ENCODE assay signal across 27 cellular contexts in the genomic region with DNA sequence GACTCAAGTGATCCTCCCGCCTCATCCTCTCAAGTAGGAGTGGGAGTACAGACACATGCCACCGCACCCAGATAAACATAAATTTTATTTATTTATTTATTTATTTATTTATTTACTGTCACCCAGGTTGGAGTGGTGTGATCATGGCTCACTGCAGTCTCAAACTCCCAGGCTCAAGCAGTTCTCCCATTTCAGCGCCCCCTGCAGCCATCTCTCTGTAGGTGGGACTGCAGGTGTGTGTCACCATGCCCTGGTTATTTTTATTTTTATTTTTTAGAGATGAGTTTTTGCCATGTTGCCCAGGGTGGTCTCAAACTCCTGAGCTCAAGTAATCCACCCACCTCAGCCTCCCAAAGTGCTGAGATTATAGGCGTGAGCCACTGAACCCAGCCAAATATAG.
"Had no signal": no experiment of that assay in that cellular context is flagged by ENCODE, and none has a peak within 500 bp of the region (broad histone marks: within the 10 kb centered on the region; RNA-seq: fewer than 3 reads in every experiment).

No MANE protein-coding gene starts in this region.

- H3K27me3 Mint-ChIP-seq: activated CD4-positive, alpha-beta T cell treated with anti-CD3 and anti-CD28 coated beads, Interleukin-2, amount 10 ng/mL, durations not matched to agents 24 days and 14 days; activated CD8-positive, alpha-beta memory T cell treated with anti-CD3 and anti-CD28 coated beads, Interleukin-2, amount 10 ng/mL, durations not matched to agents 7 days and 5 days; activated naive CD8-positive, alpha-beta T cell treated with anti-CD3 and anti-CD28 coated beads, Interleukin-2, amount 50 U/mL, for 24 hours; activated T-cell treated with anti-CD3 and anti-CD28 coated beads, Interleukin-2, amount 50 U/mL, for 24 hours; brain; central memory CD8-positive, alpha-beta T cell; T-helper 17 cell had no signal

- H3K9me3 Mint-ChIP-seq: central memory CD8-positive, alpha-beta T cell had no signal

- ATAC-seq: activated CD8-positive, alpha-beta memory T cell treated with anti-CD3 and anti-CD28 coated beads, Interleukin-2, amount 10 ng/mL, durations not matched to agents 7 days and 5 days; activated naive CD4-positive, alpha-beta T cell treated with anti-CD3 and anti-CD28 coated beads, Interleukin-2, amount 50 U/mL, for 72 hours; activated naive CD8-positive, alpha-beta T cell treated with anti-CD3 and anti-CD28 coated beads, Interleukin-2, amount 50 U/mL, for 24 hours; PC-3; T-helper 17 cell had no signal

- H3K27ac Mint-ChIP-seq: activated B cell treated with CpG ODN at 0.5 μM for 24 hours; activated CD4-positive, alpha-beta T cell treated with anti-CD3 and anti-CD28 coated beads, Interleukin-2, amount 10 ng/mL, durations not matched to agents 24 days and 14 days; activated CD8-positive, alpha-beta memory T cell treated with anti-CD3 and anti-CD28 coated beads, Interleukin-2, amount 10 ng/mL, durations not matched to agents 7 days and 5 days; activated naive CD4-positive, alpha-beta T cell treated with anti-CD3 and anti-CD28 coated beads, Interleukin-2, amount 50 U/mL, for 72 hours; activated naive CD8-positive, alpha-beta T cell treated with anti-CD3 and anti-CD28 coated beads, Interleukin-2, amount 50 U/mL, for 24 hours; activated T-cell treated with anti-CD3 and anti-CD28 coated beads, Interleukin-2, amount 50 U/mL, for 24 hours; activated T-helper 1 cell treated with anti-CD3 and anti-CD28 coated beads, Interleukin-12 subunit alpha, Interleukin-12 subunit beta, Interleukin-2, Interleukin-4 antibody, amounts not matched to agents 30 ng/mL and 10 ng/mL and 1 ng/mL, durations not matched to agents 14 hours and 24 hours and 36 hours; brain; T-helper 17 cell had no signal

- H3K4me3 Mint-ChIP-seq: activated B cell treated with CpG ODN at 0.5 μM for 24 hours; activated CD4-positive, alpha-beta T cell treated with anti-CD3 and anti-CD28 coated beads, Interleukin-2, amount 10 ng/mL, durations not matched to agents 24 days and 14 days; activated CD8-positive, alpha-beta memory T cell treated with anti-CD3 and anti-CD28 coated beads, Interleukin-2, amount 10 ng/mL, durations not matched to agents 7 days and 5 days; activated naive CD8-positive, alpha-beta T cell treated with anti-CD3 and anti-CD28 coated beads, Interleukin-2, amount 50 U/mL, for 24 hours; activated T-cell treated with anti-CD3 and anti-CD28 coated beads, Interleukin-2, amount 50 U/mL, for 24 hours; activated T-helper 1 cell treated with anti-CD3 and anti-CD28 coated beads, Interleukin-12 subunit alpha, Interleukin-12 subunit beta, Interleukin-2, Interleukin-4 antibody, amounts not matched to agents 30 ng/mL and 10 ng/mL and 1 ng/mL, durations not matched to agents 14 hours and 24 hours and 36 hours; brain; central memory CD8-positive, alpha-beta T cell; T-helper 17 cell had no signal

- FAIRE-seq: astrocyte, TTC549 had no signal

- H3K4me1 Mint-ChIP-seq: activated B cell treated with CpG ODN at 0.5 μM for 24 hours; activated CD4-positive, alpha-beta T cell treated with anti-CD3 and anti-CD28 coated beads, Interleukin-2, amount 10 ng/mL, durations not matched to agents 24 days and 14 days; activated CD8-positive, alpha-beta memory T cell treated with anti-CD3 and anti-CD28 coated beads, Interleukin-2, amount 10 ng/mL, durations not matched to agents 7 days and 5 days; activated naive CD8-positive, alpha-beta T cell treated with anti-CD3 and anti-CD28 coated beads, Interleukin-2, amount 50 U/mL, for 24 hours; brain; central memory CD8-positive, alpha-beta T cell; T-helper 17 cell had no signal

- DNase-seq: activated B cell treated with CpG ODN at 0.5 μM for 24 hours; activated CD4-positive, alpha-beta T cell treated with anti-CD3 and anti-CD28 coated beads for 1 hour; activated CD4-positive, alpha-beta T cell treated with anti-CD3 and anti-CD28 coated beads, Interleukin-2, amount 10 ng/mL, durations not matched to agents 24 days and 14 days; activated CD4-positive, alpha-beta T cell treated with anti-CD3 and anti-CD28 coated beads, Interleukin-2, amount 50 U/mL, for 48 hours; activated CD8-positive, alpha-beta memory T cell treated with anti-CD3 and anti-CD28 coated beads, Interleukin-2, amount 10 ng/mL, durations not matched to agents 7 days and 5 days; activated effector memory CD4-positive, alpha-beta T cell treated with Interleukin-2 at 50 U/mL for 16 hours; activated naive CD4-positive, alpha-beta T cell treated with Interleukin-2 at 50 U/mL for 16 hours; activated naive CD8-positive, alpha-beta T cell treated with anti-CD3 and anti-CD28 coated beads, Interleukin-2, amount 50 U/mL, for 24 hours; activated T-cell treated with anti-CD3 and anti-CD28 coated beads, Interleukin-2, amount 50 U/mL, for 24 hours; amniotic stem cell; cortex of kidney; NCI-H1048; NCI-H1417; NCI-H1930; NCI-H345; NCI-H510A; NCI-H526 treated with DMSO at 0.1 percent for 48 hours; PC-3; SHP77 treated with DMSO at 0.1 percent for 48 hours; T-helper 17 cell; T-helper 9 cell had no signal
